ENCODE assay signal across 1 cellular context in the genomic region with DNA sequence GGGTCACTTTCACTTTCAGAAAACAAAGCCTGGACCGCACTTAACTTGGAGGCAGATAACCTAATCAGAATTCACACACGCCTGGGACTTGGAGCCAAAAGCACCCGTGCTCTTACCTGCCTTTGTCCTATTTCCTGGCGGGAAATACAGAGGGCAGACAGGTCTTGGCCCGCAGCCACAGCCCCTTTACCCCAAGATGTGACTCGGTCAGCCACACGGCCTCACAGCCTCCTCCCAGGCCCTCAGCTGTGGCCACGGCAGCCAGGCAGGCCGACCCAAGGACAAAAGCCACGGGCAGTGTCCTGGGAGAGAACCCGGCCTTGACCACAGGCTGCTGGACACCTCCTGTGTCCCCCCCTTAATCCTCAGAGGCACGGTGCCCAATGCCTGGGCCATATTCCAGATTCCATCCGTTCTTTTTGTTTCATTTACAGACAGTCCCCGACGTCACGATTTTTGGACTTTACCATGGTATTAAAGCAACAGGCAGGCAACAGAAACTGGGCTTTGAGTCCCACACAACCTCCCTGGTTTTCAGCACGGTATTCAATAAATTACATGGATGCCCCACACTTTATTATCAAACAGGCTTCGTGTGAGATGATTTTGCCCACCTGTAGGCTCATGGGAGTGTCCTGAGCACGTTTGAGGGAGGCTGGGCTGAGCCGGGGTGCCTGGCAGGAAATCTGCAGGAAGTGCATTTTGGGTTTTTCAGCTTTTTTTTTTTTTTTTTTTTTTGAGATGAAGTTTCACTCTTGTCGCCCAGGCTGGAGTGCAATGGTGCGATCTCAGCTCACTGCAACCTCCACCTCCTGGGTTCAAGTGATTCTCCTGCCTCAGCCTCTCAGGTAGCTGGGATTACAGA.
TF ChIP-seq lines count a peak whose summit lies in the region.

No MANE protein-coding gene starts in this region.

TF ChIP-seq in H1, 55 proteins besides CTCF, POLR2A, EP300 and RAD21:
- TF ChIP-seq RFX5 (IDR thresholded peaks at IDR 0.05; ENCODE audit: borderline replicate concordance, low read depth, low read length) = no peak
- TF ChIP-seq SP1 (IDR thresholded peaks at IDR 0.05; ENCODE audit: low read depth, low read length) = no peak
- no peak for TF ChIP-seq TEAD4 (IDR thresholded peaks at IDR 0.05; ENCODE audit: low read depth, low read length)
- no peak for TF ChIP-seq SIRT6 (IDR thresholded peaks at IDR 0.05; ENCODE audit: low read length)
- TF ChIP-seq, protein P1, sequence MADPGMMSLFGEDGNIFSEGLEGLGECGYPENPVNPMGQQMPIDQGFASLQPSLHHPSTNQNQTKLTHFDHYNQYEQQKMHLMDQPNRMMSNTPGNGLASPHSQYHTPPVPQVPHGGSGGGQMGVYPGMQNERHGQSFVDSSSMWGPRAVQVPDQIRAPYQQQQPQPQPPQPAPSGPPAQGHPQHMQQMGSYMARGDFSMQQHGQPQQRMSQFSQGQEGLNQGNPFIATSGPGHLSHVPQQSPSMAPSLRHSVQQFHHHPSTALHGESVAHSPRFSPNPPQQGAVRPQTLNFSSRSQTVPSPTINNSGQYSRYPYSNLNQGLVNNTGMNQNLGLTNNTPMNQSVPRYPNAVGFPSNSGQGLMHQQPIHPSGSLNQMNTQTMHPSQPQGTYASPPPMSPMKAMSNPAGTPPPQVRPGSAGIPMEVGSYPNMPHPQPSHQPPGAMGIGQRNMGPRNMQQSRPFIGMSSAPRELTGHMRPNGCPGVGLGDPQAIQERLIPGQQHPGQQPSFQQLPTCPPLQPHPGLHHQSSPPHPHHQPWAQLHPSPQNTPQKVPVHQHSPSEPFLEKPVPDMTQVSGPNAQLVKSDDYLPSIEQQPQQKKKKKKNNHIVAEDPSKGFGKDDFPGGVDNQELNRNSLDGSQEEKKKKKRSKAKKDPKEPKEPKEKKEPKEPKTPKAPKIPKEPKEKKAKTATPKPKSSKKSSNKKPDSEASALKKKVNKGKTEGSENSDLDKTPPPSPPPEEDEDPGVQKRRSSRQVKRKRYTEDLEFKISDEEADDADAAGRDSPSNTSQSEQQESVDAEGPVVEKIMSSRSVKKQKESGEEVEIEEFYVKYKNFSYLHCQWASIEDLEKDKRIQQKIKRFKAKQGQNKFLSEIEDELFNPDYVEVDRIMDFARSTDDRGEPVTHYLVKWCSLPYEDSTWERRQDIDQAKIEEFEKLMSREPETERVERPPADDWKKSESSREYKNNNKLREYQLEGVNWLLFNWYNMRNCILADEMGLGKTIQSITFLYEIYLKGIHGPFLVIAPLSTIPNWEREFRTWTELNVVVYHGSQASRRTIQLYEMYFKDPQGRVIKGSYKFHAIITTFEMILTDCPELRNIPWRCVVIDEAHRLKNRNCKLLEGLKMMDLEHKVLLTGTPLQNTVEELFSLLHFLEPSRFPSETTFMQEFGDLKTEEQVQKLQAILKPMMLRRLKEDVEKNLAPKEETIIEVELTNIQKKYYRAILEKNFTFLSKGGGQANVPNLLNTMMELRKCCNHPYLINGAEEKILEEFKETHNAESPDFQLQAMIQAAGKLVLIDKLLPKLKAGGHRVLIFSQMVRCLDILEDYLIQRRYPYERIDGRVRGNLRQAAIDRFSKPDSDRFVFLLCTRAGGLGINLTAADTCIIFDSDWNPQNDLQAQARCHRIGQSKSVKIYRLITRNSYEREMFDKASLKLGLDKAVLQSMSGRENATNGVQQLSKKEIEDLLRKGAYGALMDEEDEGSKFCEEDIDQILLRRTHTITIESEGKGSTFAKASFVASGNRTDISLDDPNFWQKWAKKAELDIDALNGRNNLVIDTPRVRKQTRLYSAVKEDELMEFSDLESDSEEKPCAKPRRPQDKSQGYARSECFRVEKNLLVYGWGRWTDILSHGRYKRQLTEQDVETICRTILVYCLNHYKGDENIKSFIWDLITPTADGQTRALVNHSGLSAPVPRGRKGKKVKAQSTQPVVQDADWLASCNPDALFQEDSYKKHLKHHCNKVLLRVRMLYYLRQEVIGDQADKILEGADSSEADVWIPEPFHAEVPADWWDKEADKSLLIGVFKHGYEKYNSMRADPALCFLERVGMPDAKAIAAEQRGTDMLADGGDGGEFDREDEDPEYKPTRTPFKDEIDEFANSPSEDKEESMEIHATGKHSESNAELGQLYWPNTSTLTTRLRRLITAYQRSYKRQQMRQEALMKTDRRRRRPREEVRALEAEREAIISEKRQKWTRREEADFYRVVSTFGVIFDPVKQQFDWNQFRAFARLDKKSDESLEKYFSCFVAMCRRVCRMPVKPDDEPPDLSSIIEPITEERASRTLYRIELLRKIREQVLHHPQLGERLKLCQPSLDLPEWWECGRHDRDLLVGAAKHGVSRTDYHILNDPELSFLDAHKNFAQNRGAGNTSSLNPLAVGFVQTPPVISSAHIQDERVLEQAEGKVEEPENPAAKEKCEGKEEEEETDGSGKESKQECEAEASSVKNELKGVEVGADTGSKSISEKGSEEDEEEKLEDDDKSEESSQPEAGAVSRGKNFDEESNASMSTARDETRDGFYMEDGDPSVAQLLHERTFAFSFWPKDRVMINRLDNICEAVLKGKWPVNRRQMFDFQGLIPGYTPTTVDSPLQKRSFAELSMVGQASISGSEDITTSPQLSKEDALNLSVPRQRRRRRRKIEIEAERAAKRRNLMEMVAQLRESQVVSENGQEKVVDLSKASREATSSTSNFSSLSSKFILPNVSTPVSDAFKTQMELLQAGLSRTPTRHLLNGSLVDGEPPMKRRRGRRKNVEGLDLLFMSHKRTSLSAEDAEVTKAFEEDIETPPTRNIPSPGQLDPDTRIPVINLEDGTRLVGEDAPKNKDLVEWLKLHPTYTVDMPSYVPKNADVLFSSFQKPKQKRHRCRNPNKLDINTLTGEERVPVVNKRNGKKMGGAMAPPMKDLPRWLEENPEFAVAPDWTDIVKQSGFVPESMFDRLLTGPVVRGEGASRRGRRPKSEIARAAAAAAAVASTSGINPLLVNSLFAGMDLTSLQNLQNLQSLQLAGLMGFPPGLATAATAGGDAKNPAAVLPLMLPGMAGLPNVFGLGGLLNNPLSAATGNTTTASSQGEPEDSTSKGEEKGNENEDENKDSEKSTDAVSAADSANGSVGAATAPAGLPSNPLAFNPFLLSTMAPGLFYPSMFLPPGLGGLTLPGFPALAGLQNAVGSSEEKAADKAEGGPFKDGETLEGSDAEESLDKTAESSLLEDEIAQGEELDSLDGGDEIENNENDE (IDR thresholded peaks at IDR 0.05; ENCODE audit: insufficient replicate concordance, low read length) = no peak
- TF ChIP-seq SIX5 (IDR thresholded peaks at IDR 0.05; ENCODE audit: low read depth, low read length) = no peak
- no peak for TF ChIP-seq SIN3A (conservative IDR thresholded peaks at IDR 0.05 in 1 of 2, IDR thresholded peaks at IDR 0.05 in 1 of 2; ENCODE audit: low read depth in 1 of 2, low read length in 2 of 2)
- TF ChIP-seq SRF (IDR thresholded peaks at IDR 0.05; ENCODE audit: low read depth, low read length) = no peak
- TF ChIP-seq, protein P2, sequence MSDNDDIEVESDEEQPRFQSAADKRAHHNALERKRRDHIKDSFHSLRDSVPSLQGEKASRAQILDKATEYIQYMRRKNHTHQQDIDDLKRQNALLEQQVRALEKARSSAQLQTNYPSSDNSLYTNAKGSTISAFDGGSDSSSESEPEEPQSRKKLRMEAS (IDR thresholded peaks at IDR 0.05) = no peak
